Comparison of ENCODE assay signal across 17 cellular contexts in genomic region chr15:81007428-81008064, GRCh38.
"Had no signal": no experiment of that assay in that cellular context is flagged by ENCODE, and none has a peak within 500 bp of the region (broad histone marks: within the 10 kb centered on the region; RNA-seq: fewer than 3 reads in every experiment).

No MANE protein-coding gene starts in this region.

- H3K9me3 ChIP-seq: gastrocnemius medialis, heart right ventricle, right lobe of liver, suprapubic skin had no signal

- H3K27me3 ChIP-seq: heart right ventricle, right lobe of liver, suprapubic skin had no signal

- H3K4me2 ChIP-seq: neural progenitor cell had no signal

- H3K36me3 ChIP-seq: gastrocnemius medialis, right lobe of liver had no signal

- H3K27ac ChIP-seq: gastrocnemius medialis, heart right ventricle, neural progenitor cell, right lobe of liver, suprapubic skin had no signal

- H2AFZ ChIP-seq: neural progenitor cell had no signal

- H3K4me3 Mint-ChIP-seq: activated CD4-positive, alpha-beta memory T cell treated with anti-CD3 and anti-CD28 coated beads for 36 hours; activated T-helper 1 cell treated with anti-CD3 and anti-CD28 coated beads, Interleukin-12 subunit alpha, Interleukin-12 subunit beta, Interleukin-2, Interleukin-4 antibody, amounts not matched to agents 30 ng/mL and 10 ng/mL and 1 ng/mL, durations not matched to agents 14 hours and 24 hours and 36 hours; endodermal cell; neural progenitor cell; stimulated activated naive CD8-positive, alpha-beta T cell treated with anti-CD3 and anti-CD28 coated beads, Interleukin-15, Interleukin-2, amounts not matched to agents 100 ng/mL and 50 ng/mL, for 24 hours; type B pancreatic cell had no signal

- H3K9ac ChIP-seq: neural progenitor cell had no signal

- DNase-seq: activated CD4-positive, alpha-beta memory T cell treated with anti-CD3 and anti-CD28 coated beads for 36 hours; activated naive CD4-positive, alpha-beta T cell; anterior cingulate cortex; endodermal cell; erythroblast; gastrocnemius medialis; heart right ventricle; midbrain; right lobe of liver; T-helper 2 cell had no signal

- ATAC-seq: activated CD4-positive, CD25-positive, alpha-beta regulatory T cell treated with anti-CD3 and anti-CD28 coated beads, Interleukin-2, amount 50 U/mL, for 24 hours; gastrocnemius medialis; heart right ventricle had no signal

- H3K27me3 Mint-ChIP-seq: activated CD4-positive, alpha-beta memory T cell treated with anti-CD3 and anti-CD28 coated beads for 36 hours; stimulated activated naive CD8-positive, alpha-beta T cell treated with anti-CD3 and anti-CD28 coated beads, Interleukin-15, Interleukin-2, amounts not matched to agents 100 ng/mL and 50 ng/mL, for 24 hours; type B pancreatic cell had no signal

- H3K27ac Mint-ChIP-seq: activated CD4-positive, alpha-beta memory T cell treated with anti-CD3 and anti-CD28 coated beads for 36 hours; activated T-helper 1 cell treated with anti-CD3 and anti-CD28 coated beads, Interleukin-12 subunit alpha, Interleukin-12 subunit beta, Interleukin-2, Interleukin-4 antibody, amounts not matched to agents 30 ng/mL and 10 ng/mL and 1 ng/mL, durations not matched to agents 14 hours and 24 hours and 36 hours; endodermal cell; neural progenitor cell; stimulated activated naive CD8-positive, alpha-beta T cell treated with anti-CD3 and anti-CD28 coated beads, Interleukin-15, Interleukin-2, amounts not matched to agents 100 ng/mL and 50 ng/mL, for 24 hours; type B pancreatic cell had no signal

- H3K9me3 Mint-ChIP-seq: activated CD4-positive, alpha-beta memory T cell treated with anti-CD3 and anti-CD28 coated beads for 36 hours; activated T-helper 1 cell treated with anti-CD3 and anti-CD28 coated beads, Interleukin-12 subunit alpha, Interleukin-12 subunit beta, Interleukin-2, Interleukin-4 antibody, amounts not matched to agents 30 ng/mL and 10 ng/mL and 1 ng/mL, durations not matched to agents 14 hours and 24 hours and 36 hours; endodermal cell; neural progenitor cell; stimulated activated naive CD8-positive, alpha-beta T cell treated with anti-CD3 and anti-CD28 coated beads, Interleukin-15, Interleukin-2, amounts not matched to agents 100 ng/mL and 50 ng/mL, for 24 hours; type B pancreatic cell had no signal

- H3K4me3 ChIP-seq: gastrocnemius medialis, heart right ventricle, lung, neural progenitor cell, right lobe of liver, suprapubic skin had no signal
